ENCODE assay signal across 28 cellular contexts in the genomic region with DNA sequence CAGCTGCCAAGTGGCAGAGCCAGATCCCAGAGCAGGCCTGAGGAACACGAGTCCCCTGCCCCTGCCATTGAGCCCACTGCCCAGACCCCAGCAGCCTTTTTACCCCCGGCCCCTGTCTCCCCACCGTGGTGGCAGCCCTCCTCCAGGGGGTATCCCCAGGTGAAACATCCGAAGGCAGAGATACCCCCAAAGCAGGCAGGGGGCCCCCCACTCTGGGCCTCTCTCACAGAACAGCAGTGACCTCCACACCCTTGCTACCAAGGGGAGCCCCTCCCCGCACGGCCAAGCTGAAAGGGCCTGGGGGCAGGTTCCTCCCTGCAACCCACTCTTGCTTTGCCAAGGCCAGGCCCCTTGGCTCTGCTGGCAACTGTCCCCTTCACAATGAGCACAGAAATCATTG.
"Had no signal": no experiment of that assay in that cellular context is flagged by ENCODE, and none has a peak within 500 bp of the region (broad histone marks: within the 10 kb centered on the region; RNA-seq: fewer than 3 reads in every experiment).

No MANE protein-coding gene starts in this region.

- H3K36me3 Mint-ChIP-seq: naive B cell; natural killer cell treated with Interleukin-12 subunit alpha and Interleukin-12 subunit beta and Interleukin-15 and Interleukin-18, amount 100 ng/mL, for 72 hours had no signal

- DNase-seq: naive B cell; nephron progenitor cell; occipital lobe; ovary; psoas muscle; right cardiac atrium; spleen; stimulated activated CD4-positive, alpha-beta T cell treated with anti-CD3 and anti-CD28 coated beads, Interleukin-12 subunit alpha, Interleukin-12 subunit beta, amount 100 ng/mL, for 4 hours; stimulated activated CD4-positive, alpha-beta T cell treated with anti-CD3 and anti-CD28 coated beads, Interleukin-1b, Interleukin-23, amount 100 ng/mL, for 48 hours; stimulated activated CD4-positive, alpha-beta T cell treated with anti-CD3 and anti-CD28 coated beads, Interleukin-4, amount 100 ng/mL, for 1 hour; stimulated activated naive CD4-positive, alpha-beta T cell treated with Interleukin-2 at 50 U/mL for 16 hours; stomach; thyroid gland; trophoblast cell; upper lobe of left lung had no signal

- H3K4me1 ChIP-seq: parathyroid adenoma, psoas muscle, right lobe of liver, thyroid gland had no signal

- H3K9me3 ChIP-seq: ovary, psoas muscle, right lobe of liver, spleen, stomach, thoracic aorta, thyroid gland, tibial nerve, upper lobe of left lung, vagina had no signal

- ATAC-seq: naive thymus-derived CD8-positive, alpha-beta T cell; natural killer cell treated with Interleukin-12 subunit alpha and Interleukin-12 subunit beta and Interleukin-15 and Interleukin-18, amount 100 ng/mL, for 72 hours; psoas muscle; right cardiac atrium; right lobe of liver; stimulated activated effector memory CD8-positive, alpha-beta T cell treated with anti-CD3 and anti-CD28 coated beads, Interleukin-12 subunit alpha, Interleukin-12 subunit beta, amount 100 ng/mL, for 72 hours had no signal

- H3K27me3 ChIP-seq: ovary, right lobe of liver, thyroid gland, vagina had no signal

- H3K9ac ChIP-seq: parathyroid adenoma had no signal

- H3K9me3 Mint-ChIP-seq: naive B cell; naive thymus-derived CD8-positive, alpha-beta T cell; natural killer cell treated with Interleukin-12 subunit alpha and Interleukin-12 subunit beta and Interleukin-15 and Interleukin-18, amount 100 ng/mL, for 72 hours; nephron progenitor cell; neural crest cell; stimulated activated effector memory CD8-positive, alpha-beta T cell treated with anti-CD3 and anti-CD28 coated beads, Interleukin-12 subunit alpha, Interleukin-12 subunit beta, amount 100 ng/mL, for 72 hours; stimulated activated naive CD8-positive, alpha-beta T cell treated with anti-CD3 and anti-CD28 coated beads, Interleukin-15, Interleukin-2, amounts not matched to agents 100 ng/mL and 50 ng/mL, for 24 hours had no signal

- H3K36me3 ChIP-seq: ovary, right lobe of liver, spleen, stomach, thoracic aorta, thyroid gland, tibial nerve, upper lobe of left lung, vagina had no signal

- H3K27ac ChIP-seq: ovary, parathyroid adenoma, psoas muscle, right lobe of liver, skin epidermis, spleen, stomach, thoracic aorta, thyroid gland, tibial nerve, upper lobe of left lung, vagina had no signal

- H3K4me3 ChIP-seq: ovary, psoas muscle, right lobe of liver, skin epidermis, smooth muscle cell, spleen, stomach, thoracic aorta, thyroid gland, tibial nerve, upper lobe of left lung, vagina had no signal

- H2AFZ ChIP-seq: parathyroid adenoma had no signal

- H3K4me2 ChIP-seq: smooth muscle cell had no signal

- H3K4me3 Mint-ChIP-seq: naive B cell; natural killer cell treated with Interleukin-12 subunit alpha and Interleukin-12 subunit beta and Interleukin-15 and Interleukin-18, amount 100 ng/mL, for 72 hours; nephron progenitor cell; neural crest cell; stimulated activated effector memory CD8-positive, alpha-beta T cell treated with anti-CD3 and anti-CD28 coated beads, Interleukin-12 subunit alpha, Interleukin-12 subunit beta, amount 100 ng/mL, for 72 hours; stimulated activated naive CD8-positive, alpha-beta T cell treated with anti-CD3 and anti-CD28 coated beads, Interleukin-15, Interleukin-2, amounts not matched to agents 100 ng/mL and 50 ng/mL, for 24 hours had no signal

- H3K27ac Mint-ChIP-seq: naive B cell; natural killer cell treated with Interleukin-12 subunit alpha and Interleukin-12 subunit beta and Interleukin-15 and Interleukin-18, amount 100 ng/mL, for 72 hours; nephron progenitor cell; progenitor cell of endocrine pancreas; stimulated activated effector memory CD8-positive, alpha-beta T cell treated with anti-CD3 and anti-CD28 coated beads, Interleukin-12 subunit alpha, Interleukin-12 subunit beta, amount 100 ng/mL, for 72 hours; stimulated activated naive CD8-positive, alpha-beta T cell treated with anti-CD3 and anti-CD28 coated beads, Interleukin-15, Interleukin-2, amounts not matched to agents 100 ng/mL and 50 ng/mL, for 24 hours had no signal
